ENCODE assay signal across 8 cellular contexts in the genomic region with DNA sequence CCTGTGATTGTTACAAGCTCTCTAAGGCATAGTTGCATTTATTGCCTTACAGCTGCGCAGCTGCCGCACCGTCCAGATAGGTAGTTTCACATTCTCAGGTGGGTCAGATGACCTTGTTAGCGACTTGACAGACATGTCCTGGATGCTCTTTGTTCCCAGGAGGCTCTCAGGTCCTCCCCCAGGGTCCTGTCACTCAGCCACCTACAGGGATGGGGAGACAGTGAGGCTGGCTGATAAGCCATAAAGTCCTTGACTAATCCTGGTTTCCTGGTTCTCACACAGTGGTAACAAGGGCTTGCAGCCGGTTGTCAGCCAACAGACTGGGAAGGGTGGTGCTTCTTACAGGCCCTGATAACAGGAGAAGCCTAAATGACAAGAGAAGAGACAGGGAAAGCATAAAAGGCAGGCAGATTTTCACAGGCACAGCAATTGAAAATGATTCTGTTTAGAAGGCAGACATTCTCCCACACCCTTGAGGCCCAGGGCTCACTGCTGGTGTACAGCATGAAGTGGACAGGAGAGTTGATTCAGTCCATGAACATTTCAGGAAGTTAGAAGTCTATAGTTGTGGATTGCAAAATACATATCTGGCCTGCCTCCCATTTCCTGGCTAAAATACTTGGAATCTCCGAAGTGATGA. TPM values are rescaled to one million over a fixed set of nuclear protein-coding genes. Genes with fewer than 3 reads are reported as not detected.
DNase-seq lines count a peak whose midpoint lies in the region; FAIRE-seq and TF ChIP-seq lines count a peak whose summit lies in the region.

No MANE protein-coding gene starts in this region.

- no peaks in the 10 kb centered on the region for H3K36me3 ChIP-seq in cardiac muscle cell
- peaks cover 0 to 2% of the 10 kb centered on the region in 2 donors for H3K36me3 ChIP-seq in small intestine (ENCODE audit: control insufficient read depth in 2 of 2, insufficient read depth in 2 of 2, low read length in 2 of 2)

- 11 to 32% (median 21%) methylated on average over 6 of the region's 6 CpGs for WGBS in small intestine, 3 donors

- H3K4me3 ChIP-seq in WI38 (ENCODE audit: low read depth, low read length): peak overlapping the region; percentile 97
- peak overlapping the region; percentile 97 for H3K4me3 ChIP-seq in cardiac muscle cell
- H3K4me3 ChIP-seq in small intestine (ENCODE audit: low read depth in 1 of 2, low read length in 2 of 2): peak overlapping the region in 1 of 2 donors; percentile 69

- TF ChIP-seq CTCF in WI38 (IDR thresholded peaks at IDR 0.05; ENCODE audit: low read depth, low read length): no peak
- no peak for TF ChIP-seq CTCF in cardiac muscle cell (IDR thresholded peaks at IDR 0.05; ENCODE audit: low read depth, low read length)

- peaks cover 59% of the 10 kb centered on the region for H3K4me1 ChIP-seq in cardiac muscle cell (ENCODE audit: low read depth)
- H3K4me1 ChIP-seq in small intestine (ENCODE audit: control insufficient read depth in 2 of 2, insufficient read depth in 1 of 2, low read depth in 1 of 2, low read length in 1 of 2): peaks cover 20 to 66% of the 10 kb centered on the region in 2 donors

- peak; percentile 50 for DNase-seq in NCI-H82 (lab: John Stamatoyannopoulos, UW)
- DNase-seq in NCI-H82 treated with DMSO at 0.1 percent for 48 hours (lab: John Stamatoyannopoulos, UW; ENCODE audit: unreplicated experiment): no peak
- DNase-seq in cardiac muscle cell (ENCODE audit: low read depth in 1 of 2, low spot score in 1 of 2): peak; percentile 64 to 90
- peak; percentile 72 for DNase-seq in small intestine
- DNase-seq in NCI-H2107 (lab: John Stamatoyannopoulos, UW): no peak
- DNase-seq in NCI-H1105 treated with DMSO at 0.1 percent for 48 hours (lab: John Stamatoyannopoulos, UW): no peak
- DNase-seq in stimulated activated CD4-positive, alpha-beta T cell treated with anti-CD3 and anti-CD28 coated beads, Interleukin-4, amount 100 ng/mL, for 4 hours: no peak

- peak overlapping the region; percentile 99 for H3K27ac ChIP-seq in cardiac muscle cell
- peak overlapping the region; percentile 50 to 100 for H3K27ac ChIP-seq in small intestine (ENCODE audit: low read depth in 1 of 2, low read length in 1 of 2)

- no peak for FAIRE-seq in small intestine (lab: Jason Lieb, UNC)

- H3K27me3 ChIP-seq in cardiac muscle cell: no peaks in the 10 kb centered on the region
- H3K27me3 ChIP-seq in small intestine (ENCODE audit: control insufficient read depth in 2 of 2, insufficient read depth in 2 of 2, low read length in 2 of 2): no peaks in the 10 kb centered on the region

- H3K9me3 ChIP-seq in cardiac muscle cell (ENCODE audit: low read depth) (no peaks in the 10 kb centered on the region), small intestine (ENCODE audit: control insufficient read depth, low read depth) (no peaks in the 10 kb centered on the region)

RNA-seq across cellular contexts. Expression of gene ARF1, which starts 2.9 kb away (rescaled TPM):
- 421 and 499 TPM in 2 replicates for total RNA-seq in cardiac muscle cell
- polyA plus RNA-seq in cardiac muscle cell: 662 and 732 TPM in 2 replicates
- 100 to 1,000 TPM; 375 to 490 (median 382) TPM for polyA plus RNA-seq in small intestine

RNA-seq across cellular contexts. Expression of gene C1orf35, which starts 17.7 kb away (rescaled TPM):
- total RNA-seq in cardiac muscle cell: 27.7 and 43.7 TPM in 2 replicates
- 36.2 and 37.2 TPM in 2 replicates for polyA plus RNA-seq in cardiac muscle cell
- 10 to 100 TPM; 15.4 to 18.1 (median 16.0) TPM for polyA plus RNA-seq in small intestine

RNA-seq across cellular contexts. Expression of gene MRPL55, which starts 23.7 kb away (rescaled TPM):
- 106 and 139 TPM in 2 replicates for total RNA-seq in cardiac muscle cell
- 144 and 193 TPM in 2 replicates for polyA plus RNA-seq in cardiac muscle cell
- polyA plus RNA-seq in small intestine: 100 to 1,000 TPM in 2 of 3 donors, 10 to 100 TPM in 1; 87.3 to 148 (median 106) TPM

RNA-seq across cellular contexts. Expression of gene GUK1, which starts 54.7 kb away (rescaled TPM):
- 354 and 408 TPM in 2 replicates for total RNA-seq in cardiac muscle cell
- polyA plus RNA-seq in cardiac muscle cell (394 and 450 TPM in 2 replicates), small intestine (100 to 1,000 TPM; 401 to 595 (median 519) TPM)

Comparison
In these comparisons a context has a peak if more than half of its experiments do, and no peak if none do; other contexts are left out.
1. DNase-seq: peak in NCI-H82 (single experiment), cardiac muscle cell (2 of 2) and small intestine (single experiment); none in NCI-H82 treated with DMSO at 0.1 percent for 48 hours (single experiment), NCI-H2107 (single experiment), NCI-H1105 treated with DMSO at 0.1 percent for 48 hours (single experiment) and stimulated activated CD4-positive, alpha-beta T cell treated with anti-CD3 and anti-CD28 coated beads, Interleukin-4, amount 100 ng/mL, for 4 hours (0 of 2).